Comparison of ENCODE assay signal across 15 cellular contexts in genomic region chr6:144165784-144166183, GRCh38. TPM values are rescaled to one million over a fixed set of nuclear protein-coding genes. Genes with fewer than 3 reads are reported as not detected.
A peak's percentile ranks its signal among the peaks of the same experiment; 100 is the strongest.
DNase-seq lines count a peak whose midpoint lies in the region; ATAC-seq, FAIRE-seq and TF ChIP-seq lines count a peak whose summit lies in the region.
"Had no signal": no experiment of that assay in that cellular context is flagged by ENCODE, and none has a peak within 500 bp of the region (broad histone marks: within the 10 kb centered on the region; RNA-seq: fewer than 3 reads in every experiment).

No MANE protein-coding gene starts in this region.

- no peak overlapping the region for H2BK15ac ChIP-seq in mesendoderm (replicated peaks; ENCODE audit: low read depth)

- H2BK5ac ChIP-seq in mesendoderm (ENCODE audit: low read length), result no peak overlapping the region

- H3K56ac ChIP-seq in mesendoderm (ENCODE audit: low read length), result no peak overlapping the region

- no peak overlapping the region for H4K5ac ChIP-seq in mesendoderm (ENCODE audit: low read length)

- H2BK120ac ChIP-seq in mesendoderm (ENCODE audit: low read depth, low read length), result no peak overlapping the region

- FAIRE-seq in GM12891 (lab: Jason Lieb, UNC), result peak; percentile 41
- FAIRE-seq in HTR-8/SVneo (lab: Jason Lieb, UNC), result peak; percentile 33
- FAIRE-seq: A549 had no signal

- no peak overlapping the region for H3K4me3 ChIP-seq in mesendoderm (ENCODE audit: low read length)
- H3K4me3 ChIP-seq: A549, GM23248, HAP-1 had no signal

- no peak overlapping the region for H3K4me2 ChIP-seq in mesendoderm (ENCODE audit: low read length)
- H3K4me2 ChIP-seq: A549 had no signal

- H3K79me1 ChIP-seq in mesendoderm (ENCODE audit: low read length), result no peaks in the 10 kb centered on the region

- WGBS in mesendoderm (ENCODE audit: extremely low coverage, insufficient coverage, low lambda C conversion rate), result no CpG with 5 or more reads among the region's 5 CpGs

- DNase-seq in GM12891 (ENCODE audit: insufficient read length, low spot score), result no peak
- DNase-seq in HTR-8/SVneo (ENCODE audit: insufficient read length, low spot score), result no peak
- no peak for DNase-seq in mesendoderm
- no peak for DNase-seq in NCI-H146 (lab: John Stamatoyannopoulos, UW)
- DNase-seq in activated T-cell treated with anti-CD3 and anti-CD28 coated beads for 4 hours, result no peak
- DNase-seq: AML-193; Calu3; CD4-positive, alpha-beta memory T cell; DMS79 treated with DMSO at 0.1 percent for 48 hours; GF-D8; GM23248 had no signal

- no peak overlapping the region for H3K4ac ChIP-seq in mesendoderm (ENCODE audit: low read depth, low read length)

- no peaks in the 10 kb centered on the region for H3K79me2 ChIP-seq in mesendoderm (ENCODE audit: control insufficient read depth, insufficient read depth, low read length)

- no peak overlapping the region for H3K27ac ChIP-seq in mesendoderm (ENCODE audit: low read depth, low read length)
- H3K27ac ChIP-seq: A549, C4-2B, GM23248 had no signal

- no peak overlapping the region for H2AK5ac ChIP-seq in mesendoderm (ENCODE audit: low read length)

- no peak for ATAC-seq in GM19328 (IDR thresholded peaks at IDR 0.05; ENCODE audit: unreplicated experiment)
- ATAC-seq: A549 had no signal

- no peaks in the 10 kb centered on the region for H3K4me1 ChIP-seq in mesendoderm (ENCODE audit: control insufficient read depth, low read depth, low read length)
- H3K4me1 ChIP-seq: A549, HAP-1 had no signal

- H3K23ac ChIP-seq in mesendoderm (ENCODE audit: low read length), result peak overlapping the region; percentile 83

- H3K9ac ChIP-seq in mesendoderm (ENCODE audit: low read length), result no peak overlapping the region
- H3K9ac ChIP-seq: GM23248 had no signal

- no peak overlapping the region for H4K8ac ChIP-seq in mesendoderm (ENCODE audit: low read depth, low read length)

- TF ChIP-seq POLR2A in GM12891 (IDR thresholded peaks at IDR 0.05; ENCODE audit: low read depth, low read length), result no peak

- H3K27me3 ChIP-seq in mesendoderm (ENCODE audit: insufficient read depth, low read length, poor library complexity), result no peaks in the 10 kb centered on the region

- H3K18ac ChIP-seq in mesendoderm (ENCODE audit: low read length), result no peak overlapping the region

- no peaks in the 10 kb centered on the region for H3K36me3 ChIP-seq in mesendoderm (ENCODE audit: control insufficient read depth, insufficient read depth, low read length)
- H3K36me3 ChIP-seq: HAP-1 had no signal

TF ChIP-seq in GM12891, 5 proteins besides CTCF, POLR2A, EP300 and RAD21:
- TF ChIP-seq SPI1 (IDR thresholded peaks at IDR 0.05; ENCODE audit: low read depth, low read length) (no peak), TAF1 (IDR thresholded peaks at IDR 0.05; ENCODE audit: low read depth, low read length) (no peak), POLR2AphosphoS5 (IDR thresholded peaks at IDR 0.05; ENCODE audit: low read depth, low read length) (no peak), POU2F2 (IDR thresholded peaks at IDR 0.05; ENCODE audit: low read depth, low read length) (no peak), PAX5 (IDR thresholded peaks at IDR 0.05; ENCODE audit: insufficient read depth, low read length, severe bottlenecking) (no peak)

RNA-seq across cellular contexts. Expression of gene STX11, which starts 15.5 kb away (rescaled TPM):
- 14.3 TPM for polyA plus RNA-seq in GM12891 (2012; ENCODE audit: low read depth, missing spikeins)
- polyA plus RNA-seq in mesendoderm (2013, experiment 1 of 2), result 2.0 TPM
- 2.3 TPM for polyA plus RNA-seq in mesendoderm (2013, experiment 2 of 2)
